1 cellular context compared by ENCODE assay signal in the genomic region with DNA sequence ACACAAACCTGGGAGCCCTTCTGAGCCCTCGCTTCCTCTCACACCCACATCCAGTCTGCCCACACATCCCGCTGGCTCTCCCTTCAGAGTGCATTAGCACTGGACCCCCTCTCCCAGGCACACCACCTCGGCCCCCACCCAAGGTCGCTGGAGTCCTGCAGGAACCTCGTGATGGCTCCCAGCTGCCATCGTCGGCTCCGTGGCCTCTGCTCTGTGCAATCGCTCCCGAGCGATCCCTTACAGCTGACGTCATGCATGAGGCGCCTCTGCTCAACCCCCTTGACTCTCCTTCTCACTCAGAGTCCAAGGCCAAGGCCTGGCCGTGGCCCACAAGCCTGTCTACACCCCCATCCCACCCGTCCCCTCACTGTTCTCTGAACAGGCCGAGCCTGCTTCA.
TF ChIP-seq lines count a peak whose summit lies in the region.

No MANE protein-coding gene starts in this region.

TF ChIP-seq in HepG2, 621 proteins besides CTCF, POLR2A, EP300 and RAD21:
- TF ChIP-seq, protein P1, sequence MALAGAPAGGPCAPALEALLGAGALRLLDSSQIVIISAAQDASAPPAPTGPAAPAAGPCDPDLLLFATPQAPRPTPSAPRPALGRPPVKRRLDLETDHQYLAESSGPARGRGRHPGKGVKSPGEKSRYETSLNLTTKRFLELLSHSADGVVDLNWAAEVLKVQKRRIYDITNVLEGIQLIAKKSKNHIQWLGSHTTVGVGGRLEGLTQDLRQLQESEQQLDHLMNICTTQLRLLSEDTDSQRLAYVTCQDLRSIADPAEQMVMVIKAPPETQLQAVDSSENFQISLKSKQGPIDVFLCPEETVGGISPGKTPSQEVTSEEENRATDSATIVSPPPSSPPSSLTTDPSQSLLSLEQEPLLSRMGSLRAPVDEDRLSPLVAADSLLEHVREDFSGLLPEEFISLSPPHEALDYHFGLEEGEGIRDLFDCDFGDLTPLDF (CRISPR knock-in tag; IDR thresholded peaks at IDR 0.05), result no peak
- TF ChIP-seq ATF7 (IDR thresholded peaks at IDR 0.05), result peak; percentile 71
- no peak for TF ChIP-seq ATF7 (CRISPR knock-in tag; IDR thresholded peaks at IDR 0.05)
- peak; percentile 78 for TF ChIP-seq CREB1 (IDR thresholded peaks at IDR 0.05)
- no peak for TF ChIP-seq CREB1 (CRISPR knock-in tag; IDR thresholded peaks at IDR 0.05)
